In the genomic region with DNA sequence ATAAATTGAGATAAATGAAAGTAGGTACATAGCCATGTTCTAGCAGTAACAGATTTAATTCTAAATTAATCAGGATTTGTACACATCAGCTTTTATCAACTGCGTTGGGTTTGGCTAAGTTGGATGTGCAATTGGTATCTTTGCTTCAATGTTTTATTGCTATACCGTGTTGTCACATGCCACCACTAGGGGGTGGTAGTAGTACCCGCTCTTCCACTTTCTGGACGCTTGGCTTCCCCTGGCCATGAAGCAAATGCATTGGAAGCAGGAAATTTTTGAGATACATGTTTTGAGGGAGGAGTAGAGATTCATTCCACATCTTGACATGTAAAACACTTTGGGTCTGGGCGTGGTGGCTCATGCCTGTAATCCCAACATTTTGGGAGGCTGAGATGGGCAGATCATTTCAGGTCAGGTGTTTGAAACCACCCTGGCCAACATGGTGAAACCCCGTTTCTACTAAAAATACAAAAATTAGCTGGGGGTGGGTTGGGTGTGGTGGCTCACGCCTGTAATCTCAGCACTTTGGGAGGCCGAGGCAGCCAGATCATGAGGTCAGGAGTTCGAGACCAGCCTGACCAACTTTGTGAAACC, we compare ENCODE assay signal across 8 cellular contexts. TPM values are rescaled to one million over a fixed set of nuclear protein-coding genes. Genes with fewer than 3 reads are reported as not detected.
DNase-seq lines count a peak whose midpoint lies in the region; ATAC-seq and TF ChIP-seq lines count a peak whose summit lies in the region.

No MANE protein-coding gene starts in this region.

- peak; percentile 56 for TF ChIP-seq CTCF in MCF 10A (IDR thresholded peaks at IDR 0.05; ENCODE audit: unreplicated experiment)

- H3K4me1 Mint-ChIP-seq in MCF 10A (ENCODE audit: insufficient read depth, unreplicated experiment): no peaks in the 10 kb centered on the region

- no TSS peak for BruUV-seq in MCF 10A (replicated peaks; lab: Mats Ljungman, UMichigan)

- H3K36me3 Mint-ChIP-seq in MCF 10A (ENCODE audit: insufficient read depth, unreplicated experiment): no peaks in the 10 kb centered on the region

- DNase-seq in NCI-H345 (lab: John Stamatoyannopoulos, UW): peak; percentile 28
- DNase-seq in NCI-H345 treated with DMSO at 0.1 percent for 48 hours (lab: John Stamatoyannopoulos, UW; ENCODE audit: unreplicated experiment): no peak
- DNase-seq in MV-4-11 (lab: John Stamatoyannopoulos, UW): peak; percentile 64
- peak in 3 of 5 donors; percentile 16 to 54 (median 29) for DNase-seq in T-helper 1 cell
- peak; percentile 79 for DNase-seq in MCF 10A (ENCODE audit: unreplicated experiment)
- peak; percentile 67 for DNase-seq in islet precursor cell
- peak; percentile 26 for DNase-seq in stimulated activated CD4-positive, alpha-beta T cell treated with anti-CD3 and anti-CD28 coated beads, Interleukin-4, amount 100 ng/mL, for 1 hour

- POLR2A ChIA-PET in MCF 10A (lab: Yijun Ruan, JAX): interaction anchor here (0.6 kb wide), 1 partner anchor 1455 kb away, joined by 3 read pairs; no protein-coding TSS in a partner anchor

- no peaks in the 10 kb centered on the region for H3K27me3 Mint-ChIP-seq in MCF 10A (ENCODE audit: insufficient read depth, unreplicated experiment)

- no peak overlapping the region for H3K27ac Mint-ChIP-seq in MCF 10A (ENCODE audit: low read depth, unreplicated experiment)

- H3K4me3 Mint-ChIP-seq in MCF 10A (ENCODE audit: unreplicated experiment): no peak overlapping the region

- ATAC-seq in HG03457 (IDR thresholded peaks at IDR 0.05; ENCODE audit: unreplicated experiment): no peak

- H3K9me3 Mint-ChIP-seq in MCF 10A (ENCODE audit: unreplicated experiment): no peaks in the 10 kb centered on the region

- CTCF ChIA-PET in MCF 10A (lab: Yijun Ruan, JAX): interaction anchor here (0.7 to 4.5 kb wide), 20 partner anchors 8 to 419 kb away, joined by 3 to 26 read pairs (median 4); no protein-coding TSS in a partner anchor

- intact Hi-C loops in MCF 10A (cut with micrococcal nuclease): no loop called here

RNA-seq across cellular contexts. Expression of a gene that starts 58.6 kb away (rescaled TPM):
- 1.7 and 4.8 TPM in 2 replicates for total RNA-seq in MCF 10A (2022)
